In the genomic region with DNA sequence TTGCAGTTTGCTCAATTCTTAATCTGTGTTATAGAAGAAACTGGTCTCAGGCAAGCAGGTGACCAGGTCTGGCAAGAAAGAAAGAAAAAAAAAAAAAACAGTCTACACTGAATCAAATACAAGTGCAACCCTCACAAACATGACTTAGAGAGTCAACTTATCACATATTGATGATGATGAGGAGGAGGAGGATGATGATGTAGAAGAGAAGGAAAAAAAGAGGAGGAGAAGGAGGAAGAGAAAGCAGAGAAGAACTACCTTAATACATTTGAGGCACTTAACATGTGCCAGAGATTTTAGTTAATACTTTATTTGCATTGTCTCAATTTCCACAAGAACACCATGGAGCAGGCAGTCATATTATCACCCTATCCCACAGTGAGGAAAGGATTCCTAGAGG, we compare ENCODE assay signal across 16 cellular contexts.
DNase-seq lines count a peak whose midpoint lies in the region; ATAC-seq and TF ChIP-seq lines count a peak whose summit lies in the region.
"Had no signal": no experiment of that assay in that cellular context is flagged by ENCODE, and none has a peak within 500 bp of the region (broad histone marks: within the 10 kb centered on the region; RNA-seq: fewer than 3 reads in every experiment).

No MANE protein-coding gene starts in this region.

- TF ChIP-seq CTCF in brain (conservative IDR thresholded peaks at IDR 0.05) (no peak), nephron progenitor cell (IDR thresholded peaks at IDR 0.05) (no peak), smooth muscle cell (IDR thresholded peaks at IDR 0.05; ENCODE audit: borderline replicate concordance, insufficient read depth, poor library complexity, severe bottlenecking) (no peak), GM23338 (conservative IDR thresholded peaks at IDR 0.05; ENCODE audit: low read depth in 2 of 2) (no peak)

- CTCF ChIA-PET in naive thymus-derived CD4-positive, alpha-beta T cell (lab: Charles Lee), result no interaction called here

- H3K27ac Mint-ChIP-seq in brain (peak overlapping the region; percentile 17 to 79 (median 44)), nephron progenitor cell (peak overlapping the region; percentile 39), GM23338 (no peak overlapping the region)
- H3K27ac Mint-ChIP-seq in naive thymus-derived CD4-positive, alpha-beta T cell, result no peak overlapping the region
- H3K27ac Mint-ChIP-seq: B cell; CD4-positive, CD25-positive, alpha-beta regulatory T cell; CD8-positive, alpha-beta T cell had no signal

- H3K4me1 ChIP-seq in smooth muscle cell (ENCODE audit: low read depth) (peaks cover 57% of the 10 kb centered on the region), GM23338 (ENCODE audit: insufficient read depth) (peaks cover 17% of the 10 kb centered on the region)
- H3K4me1 ChIP-seq in naive thymus-derived CD4-positive, alpha-beta T cell (ENCODE audit: control insufficient read depth in 2 of 2, insufficient read depth in 2 of 2, low read length in 2 of 2), result no peaks in the 10 kb centered on the region
- H3K4me1 ChIP-seq: BLaER1, Caco-2 had no signal

- DNase-seq in nephron progenitor cell (no peak), smooth muscle cell (lab: John Stamatoyannopoulos, UW; ENCODE audit: unreplicated experiment) (no peak), GM23338 (ENCODE audit: low spot score) (no peak), NCI-H526 (lab: John Stamatoyannopoulos, UW) (no peak)
- DNase-seq in naive thymus-derived CD4-positive, alpha-beta T cell, result no peak
- DNase-seq: Caco-2; CD4-positive, CD25-positive, alpha-beta regulatory T cell; CD8-positive, alpha-beta T cell; DMS153; DND-41; GOT3 had no signal

- no peak overlapping the region for H2AFZ ChIP-seq in smooth muscle cell (ENCODE audit: low read depth)
- no peak overlapping the region for H2AFZ ChIP-seq in GM23338

- H3K27me3 ChIP-seq in smooth muscle cell (ENCODE audit: low read depth) (no peaks in the 10 kb centered on the region), GM23338 (ENCODE audit: insufficient read depth) (no peaks in the 10 kb centered on the region)
- no peaks in the 10 kb centered on the region for H3K27me3 ChIP-seq in naive thymus-derived CD4-positive, alpha-beta T cell (ENCODE audit: control insufficient read depth in 2 of 2, insufficient read depth in 2 of 2, low read length in 2 of 2)
- H3K27me3 ChIP-seq: BLaER1 had no signal

- H3K27ac ChIP-seq in smooth muscle cell (ENCODE audit: low read depth) (peak overlapping the region; percentile 88), GM23338 (ENCODE audit: low read depth) (no peak overlapping the region)
- H3K27ac ChIP-seq in naive thymus-derived CD4-positive, alpha-beta T cell (ENCODE audit: low read depth, low read length), result no peak overlapping the region
- H3K27ac ChIP-seq: BLaER1, C4-2B had no signal

- H3K27me3 Mint-ChIP-seq in brain, result no peaks in the 10 kb centered on the region
- peaks cover 7% of the 10 kb centered on the region for H3K27me3 Mint-ChIP-seq in nephron progenitor cell (ENCODE audit: low read depth, poor library complexity)
- H3K27me3 Mint-ChIP-seq in naive thymus-derived CD4-positive, alpha-beta T cell, result peaks cover 0 to 14% (median 8%) of the 10 kb centered on the region in 5 donors
- peaks cover 1% of the 10 kb centered on the region for H3K27me3 Mint-ChIP-seq in GM23338 (ENCODE audit: insufficient read depth, low read depth, poor library complexity)

- H3K79me2 ChIP-seq in smooth muscle cell (ENCODE audit: low read depth), result peaks cover 66% of the 10 kb centered on the region
- H3K79me2 ChIP-seq in GM23338 (replicated peaks; ENCODE audit: insufficient read depth), result peaks cover 3% of the 10 kb centered on the region; the same call in 1 of the 2 replicates

- intact Hi-C loops in naive thymus-derived CD4-positive, alpha-beta T cell (cut with micrococcal nuclease), result no loop called here

- H3K4me1 Mint-ChIP-seq in brain, result peaks cover 49% of the 10 kb centered on the region
- H3K4me1 Mint-ChIP-seq in nephron progenitor cell, result peaks cover 20% of the 10 kb centered on the region
- H3K4me1 Mint-ChIP-seq in naive thymus-derived CD4-positive, alpha-beta T cell, result no peaks in the 10 kb centered on the region
- H3K4me1 Mint-ChIP-seq in GM23338, result peaks cover 20% of the 10 kb centered on the region
- H3K4me1 Mint-ChIP-seq: B cell; CD4-positive, CD25-positive, alpha-beta regulatory T cell had no signal

- H3K9me3 ChIP-seq in smooth muscle cell (replicated peaks; ENCODE audit: low read depth), result no peaks in the 10 kb centered on the region
- no peaks in the 10 kb centered on the region for H3K9me3 ChIP-seq in naive thymus-derived CD4-positive, alpha-beta T cell (ENCODE audit: control insufficient read depth in 2 of 3, low read length in 3 of 3)
- H3K9me3 ChIP-seq: BLaER1, Caco-2, HAP-1 had no signal

- H3K4me3 Mint-ChIP-seq in brain, result peak overlapping the region; percentile 23 to 69 (median 39)
- peak overlapping the region; percentile 52 for H3K4me3 Mint-ChIP-seq in nephron progenitor cell
- no peak overlapping the region for H3K4me3 Mint-ChIP-seq in naive thymus-derived CD4-positive, alpha-beta T cell
- H3K4me3 Mint-ChIP-seq in GM23338, result no peak overlapping the region
- H3K4me3 Mint-ChIP-seq: B cell; CD8-positive, alpha-beta T cell had no signal

- H3K36me3 ChIP-seq in smooth muscle cell (ENCODE audit: low read depth) (peaks cover 9% of the 10 kb centered on the region), GM23338 (ENCODE audit: insufficient read depth) (no peaks in the 10 kb centered on the region)
- no peaks in the 10 kb centered on the region for H3K36me3 ChIP-seq in naive thymus-derived CD4-positive, alpha-beta T cell (ENCODE audit: control insufficient read depth in 2 of 3, insufficient read depth in 3 of 3, low read length in 3 of 3)

- no peaks in the 10 kb centered on the region for H3K9me2 ChIP-seq in GM23338 (ENCODE audit: insufficient read depth)

- H4K20me1 ChIP-seq in smooth muscle cell (ENCODE audit: low read depth) (peaks cover 98% of the 10 kb centered on the region), GM23338 (replicated peaks; ENCODE audit: insufficient read depth) (no peaks in the 10 kb centered on the region; the same call in 1 of the 2 replicates)
- H4K20me1 ChIP-seq: BLaER1 had no signal

- H3K4me2 ChIP-seq in smooth muscle cell (peak overlapping the region; percentile 79), GM23338 (no peak overlapping the region)
- H3K4me2 ChIP-seq: BLaER1 had no signal

- no peaks in the 10 kb centered on the region for H3K9me3 Mint-ChIP-seq in brain
- H3K9me3 Mint-ChIP-seq in nephron progenitor cell, result no peaks in the 10 kb centered on the region
- H3K9me3 Mint-ChIP-seq in naive thymus-derived CD4-positive, alpha-beta T cell, result peaks cover 0 to 4% (median 0%) of the 10 kb centered on the region in 11 donors
- no peaks in the 10 kb centered on the region for H3K9me3 Mint-ChIP-seq in GM23338
- H3K9me3 Mint-ChIP-seq: CD8-positive, alpha-beta T cell had no signal

- peaks cover 29% of the 10 kb centered on the region for H3F3A ChIP-seq in smooth muscle cell (ENCODE audit: low read depth)
- no peaks in the 10 kb centered on the region for H3F3A ChIP-seq in GM23338 (replicated peaks; ENCODE audit: low read depth)

- H3K36me3 Mint-ChIP-seq in brain (peaks cover 21% of the 10 kb centered on the region), nephron progenitor cell (ENCODE audit: low read depth) (peaks cover 65% of the 10 kb centered on the region), GM23338 (ENCODE audit: low read depth) (peaks cover 8% of the 10 kb centered on the region; the same call in 2 of the 3 replicates)
- H3K36me3 Mint-ChIP-seq in naive thymus-derived CD4-positive, alpha-beta T cell, result no peaks in the 10 kb centered on the region
- H3K36me3 Mint-ChIP-seq: CD4-positive, CD25-positive, alpha-beta regulatory T cell; CD8-positive, alpha-beta T cell had no signal

- H3K9ac ChIP-seq in smooth muscle cell (ENCODE audit: low read depth), result no peak overlapping the region
- H3K9ac ChIP-seq: BLaER1 had no signal

- no peak overlapping the region for H3K4me3 ChIP-seq in smooth muscle cell
- no peak overlapping the region for H3K4me3 ChIP-seq in naive thymus-derived CD4-positive, alpha-beta T cell (ENCODE audit: low read length)
- no peak overlapping the region for H3K4me3 ChIP-seq in GM23338
- H3K4me3 ChIP-seq: BLaER1, HAP-1 had no signal

- ATAC-seq in naive thymus-derived CD4-positive, alpha-beta T cell, result no peak
- no peak for ATAC-seq in GM23338
- ATAC-seq: CD8-positive, alpha-beta T cell had no signal

- POLR2A ChIA-PET in naive thymus-derived CD4-positive, alpha-beta T cell (lab: Charles Lee), result no interaction called here

TF ChIP-seq in GM23338, 12 proteins besides CTCF, POLR2A, EP300 and RAD21 (continues in another document):
- no peak for TF ChIP-seq POLR2AphosphoS5 (IDR thresholded peaks at IDR 0.05; ENCODE audit: low read depth)
- TF ChIP-seq, protein P1, sequence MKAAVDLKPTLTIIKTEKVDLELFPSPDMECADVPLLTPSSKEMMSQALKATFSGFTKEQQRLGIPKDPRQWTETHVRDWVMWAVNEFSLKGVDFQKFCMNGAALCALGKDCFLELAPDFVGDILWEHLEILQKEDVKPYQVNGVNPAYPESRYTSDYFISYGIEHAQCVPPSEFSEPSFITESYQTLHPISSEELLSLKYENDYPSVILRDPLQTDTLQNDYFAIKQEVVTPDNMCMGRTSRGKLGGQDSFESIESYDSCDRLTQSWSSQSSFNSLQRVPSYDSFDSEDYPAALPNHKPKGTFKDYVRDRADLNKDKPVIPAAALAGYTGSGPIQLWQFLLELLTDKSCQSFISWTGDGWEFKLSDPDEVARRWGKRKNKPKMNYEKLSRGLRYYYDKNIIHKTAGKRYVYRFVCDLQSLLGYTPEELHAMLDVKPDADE (IDR thresholded peaks at IDR 0.05), result no peak
- TF ChIP-seq EZH2phosphoT487 (IDR thresholded peaks at IDR 0.05; ENCODE audit: unreplicated experiment), result no peak
- no peak for TF ChIP-seq ZNF114 (CRISPR knock-in tag; IDR thresholded peaks at IDR 0.05)
- TF ChIP-seq JUNB (IDR thresholded peaks at IDR 0.05; ENCODE audit: unreplicated experiment), result no peak
- TF ChIP-seq STAT1 (IDR thresholded peaks at IDR 0.05; ENCODE audit: unreplicated experiment), result no peak
- no peak for TF ChIP-seq ZNF331 (CRISPR knock-in tag; IDR thresholded peaks at IDR 0.05; ENCODE audit: low read depth)
- TF ChIP-seq CREB1 (CRISPR knock-in tag; IDR thresholded peaks at IDR 0.05; ENCODE audit: low read depth), result no peak
- no peak for TF ChIP-seq NANOG (IDR thresholded peaks at IDR 0.05; ENCODE audit: borderline replicate concordance)

Comparison
In these comparisons a context has a peak if more than half of its experiments do, and no peak if none do; other contexts are left out.
1. H3K27ac Mint-ChIP-seq: peak in brain (5 of 5) and nephron progenitor cell (single experiment); none in naive thymus-derived CD4-positive, alpha-beta T cell (0 of 9) and GM23338 (single experiment).
2. H3K4me3 Mint-ChIP-seq: peak in brain (5 of 5) and nephron progenitor cell (single experiment); none in naive thymus-derived CD4-positive, alpha-beta T cell (0 of 10) and GM23338 (single experiment).